Comparison of ENCODE assay signal across 8 cellular contexts in genomic region chr15:91853968-91854943, GRCh38. TPM values are rescaled to one million over a fixed set of nuclear protein-coding genes. Genes with fewer than 3 reads are reported as not detected.
DNase-seq lines count a peak whose midpoint lies in the region; ATAC-seq and TF ChIP-seq lines count a peak whose summit lies in the region.

No MANE protein-coding gene starts in this region.

- H3K79me2 ChIP-seq in HCT116 (ENCODE audit: insufficient read depth, low read length), result no peaks in the 10 kb centered on the region

- peak overlapping the region; percentile 35 to 65 for H3K4me3 ChIP-seq in HCT116 (replicated peaks in 1 of 2; ENCODE audit: low read depth in 1 of 2, low read length in 2 of 2)
- H3K4me3 ChIP-seq in cardiac muscle cell, result peak overlapping the region; percentile 57

- TF ChIP-seq CTCF in HCT116 (IDR thresholded peaks at IDR 0.05 in 2 of 3, conservative IDR thresholded peaks at IDR 0.05 in 1 of 3; ENCODE audit: borderline replicate concordance in 1 of 3, insufficient read depth in 1 of 3, low read depth in 2 of 3, low read length in 2 of 3) (no peak), cardiac muscle cell (IDR thresholded peaks at IDR 0.05; ENCODE audit: low read depth, low read length) (peak; percentile 6), osteocyte (IDR thresholded peaks at IDR 0.05) (peak; percentile 8)

- H3K27ac ChIP-seq in HCT116 (ENCODE audit: low read depth, low read length) (no peak overlapping the region), cardiac muscle cell (no peak overlapping the region)

- H3K27me3 Mint-ChIP-seq in activated naive CD8-positive, alpha-beta T cell, result no peaks in the 10 kb centered on the region
- H3K27me3 Mint-ChIP-seq in osteocyte (ENCODE audit: unreplicated experiment), result peaks cover 31% of the 10 kb centered on the region

- no peak overlapping the region for H2AFZ ChIP-seq in HCT116 (ENCODE audit: low read depth, low read length, poor library complexity, severe bottlenecking)

- CTCF ChIA-PET in HCT116 (lab: Charles Lee), result interaction anchor here (0.7 to 1.3 kb wide), 7 partner anchors 10 to 552 kb away, joined by 3 to 5 read pairs (median 3); no protein-coding TSS in a partner anchor

- no peaks in the 10 kb centered on the region for H3K9me3 Mint-ChIP-seq in activated naive CD8-positive, alpha-beta T cell (ENCODE audit: low read depth)
- no peaks in the 10 kb centered on the region for H3K9me3 Mint-ChIP-seq in osteocyte (ENCODE audit: unreplicated experiment)

- H3K4me1 Mint-ChIP-seq in activated naive CD8-positive, alpha-beta T cell (ENCODE audit: low read depth), result peaks cover 72% of the 10 kb centered on the region
- peaks cover 8% of the 10 kb centered on the region for H3K4me1 Mint-ChIP-seq in osteocyte (ENCODE audit: unreplicated experiment)

- no peak for TF ChIP-seq RAD21 in HCT116 (IDR thresholded peaks at IDR 0.05; ENCODE audit: low read depth)

- H3K4me2 ChIP-seq in HCT116 (ENCODE audit: low read length), result peak overlapping the region; percentile 95

- H3K36me3 Mint-ChIP-seq in activated naive CD8-positive, alpha-beta T cell, result peaks cover 2% of the 10 kb centered on the region
- H3K36me3 Mint-ChIP-seq in osteocyte (ENCODE audit: unreplicated experiment), result no peaks in the 10 kb centered on the region

- H3K9ac ChIP-seq in HCT116 (ENCODE audit: low read length), result no peak overlapping the region

- H3K9me2 ChIP-seq in HCT116 (ENCODE audit: insufficient read depth), result no peaks in the 10 kb centered on the region

- DNase-seq in HCT116 (ENCODE audit: low read depth, low spot score), result no peak
- DNase-seq in RPMI8226, result peak; percentile 69
- DNase-seq in cardiac muscle cell (ENCODE audit: low read depth in 1 of 2, low spot score in 1 of 2), result peak; percentile 39 to 73
- peak; percentile 84 for DNase-seq in osteocyte (ENCODE audit: extremely low spot score, unreplicated experiment)
- no peak for DNase-seq in dedifferentiated amniotic fluid mesenchymal stem cell (ENCODE audit: extremely low spot score)
- DNase-seq in NCI-H128 (lab: John Stamatoyannopoulos, UW; ENCODE audit: unreplicated experiment), result no peak

- ATAC-seq in HCT116, result peak; percentile 36
- no peak for ATAC-seq in GM19035 (IDR thresholded peaks at IDR 0.05; ENCODE audit: unreplicated experiment)

- H3K4me1 ChIP-seq in HCT116 (ENCODE audit: control insufficient read depth in 1 of 2, insufficient read depth in 2 of 2, low read length in 2 of 2) (peaks cover 0 to 16% of the 10 kb centered on the region in 2 experiments; a peak in 2 of 4 replicates), cardiac muscle cell (ENCODE audit: low read depth) (peaks cover 32% of the 10 kb centered on the region)

- TF ChIP-seq POLR2A in HCT116 (IDR thresholded peaks at IDR 0.05; ENCODE audit: borderline replicate concordance, extremely low read depth, insufficient read depth, insufficient read length), result no peak

- H3K27ac Mint-ChIP-seq in activated naive CD8-positive, alpha-beta T cell, result peak overlapping the region; percentile 78
- no peak overlapping the region for H3K27ac Mint-ChIP-seq in osteocyte (ENCODE audit: unreplicated experiment)

- no peaks in the 10 kb centered on the region for H3K36me3 ChIP-seq in HCT116 (ENCODE audit: control insufficient read depth in 1 of 2, insufficient read depth in 2 of 2, low read length in 2 of 2)
- no peaks in the 10 kb centered on the region for H3K36me3 ChIP-seq in cardiac muscle cell

- peaks cover 11% of the 10 kb centered on the region; the same call in 1 of the 2 replicates for H3K27me3 ChIP-seq in HCT116 (ENCODE audit: insufficient read depth, low read length)
- H3K27me3 ChIP-seq in cardiac muscle cell, result no peaks in the 10 kb centered on the region

- POLR2A ChIA-PET in HCT116 (lab: Charles Lee), result no interaction called here

- BruUV-seq in HCT116 (replicated peaks; lab: Mats Ljungman, UMichigan), result no TSS peak

- peak overlapping the region; percentile 84 for H3K4me3 Mint-ChIP-seq in activated naive CD8-positive, alpha-beta T cell
- H3K4me3 Mint-ChIP-seq in osteocyte (ENCODE audit: unreplicated experiment), result peak overlapping the region; percentile 62

- intact Hi-C loops in HCT116 (cut with micrococcal nuclease), result loop anchor here (2.0 to 5.0 kb wide), 2 partner anchors 147 to 551 kb away; no protein-coding TSS in a partner anchor

- no peaks in the 10 kb centered on the region for H4K20me1 ChIP-seq in HCT116 (ENCODE audit: insufficient read depth)

- no peaks in the 10 kb centered on the region for H3K9me3 ChIP-seq in HCT116 (ENCODE audit: control insufficient read depth in 1 of 2, insufficient read depth in 1 of 2, low read depth in 1 of 2, low read length in 2 of 2)
- H3K9me3 ChIP-seq in cardiac muscle cell (ENCODE audit: low read depth), result no peaks in the 10 kb centered on the region

- RAD21 ChIA-PET in HCT116 (lab: Charles Lee; ENCODE audit: low non-redundant PET in 1 of 2, low total read pairs in 2 of 2, uncharacterized antibody in 2 of 2, unreplicated experiment in 2 of 2), result interaction anchor here in 1 of 2 experiments (0.5 kb wide), 1 partner anchor 29 kb away, joined by 3 read pairs; no protein-coding TSS in a partner anchor

TF ChIP-seq in HCT116, 20 proteins besides CTCF, POLR2A, EP300 and RAD21:
- TF ChIP-seq ZBTB33 (IDR thresholded peaks at IDR 0.05; ENCODE audit: extremely low read depth, insufficient replicate concordance, low read length) (no peak), SP1 (IDR thresholded peaks at IDR 0.05; ENCODE audit: low read depth) (no peak), JUND (IDR thresholded peaks at IDR 0.05) (no peak), CEBPB (IDR thresholded peaks at IDR 0.05; ENCODE audit: low read depth) (no peak), CBX3 (IDR thresholded peaks at IDR 0.05; ENCODE audit: low read depth) (no peak), EZH2phosphoT487 (IDR thresholded peaks at IDR 0.05; ENCODE audit: borderline replicate concordance) (no peak), SRF (IDR thresholded peaks at IDR 0.05; ENCODE audit: low read depth) (no peak)
TF ChIP-seq in HCT116: peak in this region for 0.

RNA-seq across cellular contexts. Expression of gene SLCO3A1, which starts 0.7 kb away (rescaled TPM):
- total RNA-seq in HCT116 (2021; ENCODE audit: unreplicated experiment), result 5.1 TPM
- 2.0 and 3.1 TPM in 2 replicates for polyA plus RNA-seq in HCT116 (2012)
- 25.2 and 35.5 TPM in 2 replicates for total RNA-seq in cardiac muscle cell
- 71.9 and 92.3 TPM in 2 replicates for polyA plus RNA-seq in cardiac muscle cell
- total RNA-seq in osteocyte, result 0.86 and 1.3 TPM in 2 replicates

Comparison
In these comparisons a context has a peak if more than half of its experiments do, and no peak if none do; other contexts are left out.
1. DNase-seq: peak in RPMI8226 (single experiment), cardiac muscle cell (2 of 2) and osteocyte (single experiment); none in HCT116 (single experiment), dedifferentiated amniotic fluid mesenchymal stem cell (single experiment) and NCI-H128 (single experiment).
2. CTCF ChIP-seq: peak in cardiac muscle cell (single experiment) and osteocyte (single experiment); none in HCT116 (0 of 3).